ENCODE assay signal across 9 cellular contexts in the genomic region with DNA sequence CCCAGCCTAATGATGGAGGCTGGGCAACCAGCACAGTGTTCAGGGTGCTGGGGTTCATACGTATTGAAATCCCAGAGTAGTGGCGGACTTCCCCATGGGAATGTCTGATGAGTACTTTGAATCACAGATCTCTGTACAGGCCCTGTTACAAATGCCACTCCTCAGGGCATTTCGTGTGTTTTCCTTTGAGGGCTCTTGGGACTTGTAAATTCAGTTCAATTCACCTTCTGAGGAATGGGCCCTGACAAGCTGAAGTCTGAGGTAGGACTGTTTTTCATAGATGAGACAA. TPM values are rescaled to one million over a fixed set of nuclear protein-coding genes. Genes with fewer than 3 reads are reported as not detected.
A peak's percentile ranks its signal among the peaks of the same experiment; 100 is the strongest.
DNase-seq lines count a peak whose midpoint lies in the region; ATAC-seq and TF ChIP-seq lines count a peak whose summit lies in the region.
"Had no signal": no experiment of that assay in that cellular context is flagged by ENCODE, and none has a peak within 500 bp of the region (broad histone marks: within the 10 kb centered on the region; RNA-seq: fewer than 3 reads in every experiment).

No MANE protein-coding gene starts in this region.

- H4K20me1 ChIP-seq in smooth muscle cell (ENCODE audit: low read depth): peaks cover 8% of the 10 kb centered on the region

- TF ChIP-seq CTCF in Panc1 (IDR thresholded peaks at IDR 0.05) (no peak), fibroblast of pulmonary artery (IDR thresholded peaks at IDR 0.05; ENCODE audit: low read length, missing control alignments) (no peak), smooth muscle cell (IDR thresholded peaks at IDR 0.05; ENCODE audit: borderline replicate concordance, insufficient read depth, poor library complexity, severe bottlenecking) (no peak)

- H3K4me2 ChIP-seq in smooth muscle cell: peak overlapping the region; percentile 92

- intact Hi-C loops in Panc1 (cut with micrococcal nuclease; ENCODE audit: unreplicated experiment): no loop called here

- no TSS peak for BruUV-seq in Panc1 (replicated peaks; lab: Mats Ljungman, UMichigan)

- no peak for ATAC-seq in Panc1
- ATAC-seq in HG02798 (IDR thresholded peaks at IDR 0.05; ENCODE audit: poor library complexity, unreplicated experiment): no peak
- ATAC-seq in HG02763 (IDR thresholded peaks at IDR 0.05; ENCODE audit: unreplicated experiment): no peak

- H3K4me1 ChIP-seq in Panc1 (ENCODE audit: control insufficient read depth, insufficient read depth, low read length) (peaks cover 4% of the 10 kb centered on the region; the same call in 1 of the 2 replicates), smooth muscle cell (ENCODE audit: low read depth) (peaks cover 9% of the 10 kb centered on the region)

- H3K9me3 ChIP-seq in Panc1 (ENCODE audit: control insufficient read depth, insufficient read depth, low read depth, low read length) (no peaks in the 10 kb centered on the region), smooth muscle cell (replicated peaks; ENCODE audit: low read depth) (peaks cover 9% of the 10 kb centered on the region)

- no peak overlapping the region for H3K9ac ChIP-seq in smooth muscle cell (ENCODE audit: low read depth)

- WGBS in smooth muscle cell (ENCODE audit: low lambda C conversion rate): 3% methylated on average over 3 of the region's 3 CpGs

- H3K79me2 ChIP-seq in smooth muscle cell (ENCODE audit: low read depth): peaks cover 29% of the 10 kb centered on the region

- H3F3A ChIP-seq in smooth muscle cell (ENCODE audit: low read depth): no peaks in the 10 kb centered on the region

- H3K27ac Mint-ChIP-seq in activated CD4-positive, alpha-beta T cell treated with anti-CD3 and anti-CD28 coated beads, Interleukin-2, amount 10 ng/mL, durations not matched to agents 7 days and 5 days: peak overlapping the region; percentile 92

- H3K27ac ChIP-seq in Panc1 (ENCODE audit: low read length) (peak overlapping the region; percentile 93), smooth muscle cell (ENCODE audit: low read depth) (no peak overlapping the region)

- peaks cover 34% of the 10 kb centered on the region for H3K4me1 Mint-ChIP-seq in activated CD4-positive, alpha-beta T cell treated with anti-CD3 and anti-CD28 coated beads, Interleukin-2, amount 10 ng/mL, durations not matched to agents 7 days and 5 days

- peak overlapping the region; percentile 92 for H2AFZ ChIP-seq in smooth muscle cell (ENCODE audit: low read depth)

- H3K36me3 ChIP-seq in Panc1 (ENCODE audit: control insufficient read depth, insufficient read depth, low read length) (peaks cover 3% of the 10 kb centered on the region), smooth muscle cell (ENCODE audit: low read depth) (no peaks in the 10 kb centered on the region)

- peaks cover 5% of the 10 kb centered on the region for H3K9me3 Mint-ChIP-seq in activated CD4-positive, alpha-beta T cell treated with anti-CD3 and anti-CD28 coated beads, Interleukin-2, amount 10 ng/mL, durations not matched to agents 7 days and 5 days

- peak overlapping the region; percentile 89 for H3K4me3 Mint-ChIP-seq in activated CD4-positive, alpha-beta T cell treated with anti-CD3 and anti-CD28 coated beads, Interleukin-2, amount 10 ng/mL, durations not matched to agents 7 days and 5 days

- H3K36me3 Mint-ChIP-seq in activated CD4-positive, alpha-beta T cell treated with anti-CD3 and anti-CD28 coated beads, Interleukin-2, amount 10 ng/mL, durations not matched to agents 7 days and 5 days (ENCODE audit: low read depth): peaks cover 35% of the 10 kb centered on the region

- POLR2A ChIA-PET in activated CD4-positive, alpha-beta T cell treated with anti-CD3 and anti-CD28 coated beads, Interleukin-2, amount 10 ng/mL, durations not matched to agents 7 days and 5 days (lab: Charles Lee): no interaction called here
- POLR2A ChIA-PET in Panc1 (lab: Charles Lee): no interaction called here

- in situ Hi-C loops in Panc1 (cut with HindIII; ENCODE audit: low pct_unique_long_range_greater_than_20kb, low sequenced_read_pairs): no loop called here

- no peak for DNase-seq in activated CD4-positive, alpha-beta T cell treated with anti-CD3 and anti-CD28 coated beads, Interleukin-2, amount 10 ng/mL, durations not matched to agents 7 days and 5 days
- DNase-seq in activated CD4-positive, alpha-beta T cell treated with anti-CD3 and anti-CD28 coated beads, Interleukin-2, amount 50 U/mL, for 4 hours: no peak
- no peak for DNase-seq in Panc1 (ENCODE audit: low read depth, low spot score)
- no peak for DNase-seq in fibroblast of pulmonary artery (ENCODE audit: low read depth)
- DNase-seq in smooth muscle cell (lab: John Stamatoyannopoulos, UW; ENCODE audit: unreplicated experiment): no peak
- no peak for DNase-seq in GM19238 (ENCODE audit: insufficient read length, low spot score)

- H3K4me3 ChIP-seq in Panc1 (ENCODE audit: low read depth in 2 of 2, low read length in 2 of 2) (peak overlapping the region; percentile 85 to 88), fibroblast of pulmonary artery (replicated peaks; ENCODE audit: low read depth, low read length) (peak overlapping the region; percentile 68), smooth muscle cell (peak overlapping the region; percentile 78)

- H3K27me3 ChIP-seq in Panc1 (ENCODE audit: control insufficient read depth, insufficient read depth, low read length) (no peaks in the 10 kb centered on the region), smooth muscle cell (ENCODE audit: low read depth) (no peaks in the 10 kb centered on the region)

- H3K27me3 Mint-ChIP-seq in activated CD4-positive, alpha-beta T cell treated with anti-CD3 and anti-CD28 coated beads, Interleukin-2, amount 10 ng/mL, durations not matched to agents 7 days and 5 days: no peaks in the 10 kb centered on the region

- CTCF ChIA-PET in activated CD4-positive, alpha-beta T cell treated with anti-CD3 and anti-CD28 coated beads, Interleukin-2, amount 10 ng/mL, durations not matched to agents 7 days and 5 days (lab: Charles Lee): interaction anchor here (1.1 to 1.7 kb wide), 2 partner anchors 14 to 39 kb away, joined by 5 read pairs; no protein-coding TSS in a partner anchor
- CTCF ChIA-PET in Panc1 (lab: Charles Lee): interaction anchor here (0.7 kb wide), 1 partner anchor 18 kb away, joined by 21 read pairs; no protein-coding TSS in a partner anchor

RNA-seq across cellular contexts. Expression of gene RDH14, which starts 0.3 kb away (rescaled TPM):
- total RNA-seq in activated CD4-positive, alpha-beta T cell treated with anti-CD3 and anti-CD28 coated beads, Interleukin-2, amount 10 ng/mL, durations not matched to agents 7 days and 5 days: 10 to 100 TPM; 13.3 to 15.2 TPM
- total RNA-seq in Panc1 (2021; ENCODE audit: unreplicated experiment) (15.4 TPM), smooth muscle cell (26.2 and 26.3 TPM in 2 replicates)
- polyA plus RNA-seq in Panc1 (2012; ENCODE audit: insufficient read length): 14.5 TPM
- 24.5 and 30.4 TPM in 2 replicates for polyA plus RNA-seq in smooth muscle cell

RNA-seq across cellular contexts. Expression of gene NT5C1B, which starts 28.6 kb away (rescaled TPM):
- not detected for total RNA-seq in activated CD4-positive, alpha-beta T cell treated with anti-CD3 and anti-CD28 coated beads, Interleukin-2, amount 10 ng/mL, durations not matched to agents 7 days and 5 days
- total RNA-seq in Panc1 (2021; ENCODE audit: unreplicated experiment) (not detected), smooth muscle cell (not detected in 2 replicates)
- polyA plus RNA-seq in Panc1 (2012; ENCODE audit: insufficient read length): not detected
- polyA plus RNA-seq in smooth muscle cell: 0.13 TPM in 1 of 2 replicates, not detected in the other
- total RNA-seq: Daoy had no signal
